ENCODE assay signal across 22 cellular contexts in genomic region chr12:68825569-68826217, GRCh38. TPM values are rescaled to one million over a fixed set of nuclear protein-coding genes. Genes with fewer than 3 reads are reported as not detected.
DNase-seq lines count a peak whose midpoint lies in the region; ATAC-seq lines count a peak whose summit lies in the region.
"Had no signal": no experiment of that assay in that cellular context is flagged by ENCODE, and none has a peak within 500 bp of the region (broad histone marks: within the 10 kb centered on the region; RNA-seq: fewer than 3 reads in every experiment).

No MANE protein-coding gene starts in this region.

- H3K27me3 ChIP-seq in trophoblast cell (ENCODE audit: insufficient read depth, low read length), result no peaks in the 10 kb centered on the region
- H3K27me3 ChIP-seq: foreskin keratinocyte had no signal

- no peak overlapping the region for H3K18ac ChIP-seq in trophoblast cell (ENCODE audit: low read length)

- H2AFZ ChIP-seq in trophoblast cell (ENCODE audit: insufficient read depth, low read length, poor library complexity), result no peak overlapping the region
- H2AFZ ChIP-seq: parathyroid adenoma had no signal

- no peak for DNase-seq in activated T-cell treated with anti-CD3 and anti-CD28 coated beads, Interleukin-2, amount 50 U/mL, for 4 hours
- no peak for DNase-seq in activated T-cell treated with anti-CD3 and anti-CD28 coated beads for 4 hours
- peak; percentile 60 for DNase-seq in ELR (ENCODE audit: low read depth)
- no peak for DNase-seq in activated naive CD8-positive, alpha-beta T cell treated with anti-CD3 and anti-CD28 coated beads for 36 hours
- peak; percentile 82 to 91 for DNase-seq in trophoblast cell
- no peak for DNase-seq in iPS-NIHi11 (ENCODE audit: low spot score)
- DNase-seq in DMS79 treated with DMSO at 0.1 percent for 48 hours (lab: John Stamatoyannopoulos, UW), result no peak
- no peak for DNase-seq in stimulated activated CD4-positive, alpha-beta T cell treated with anti-CD3 and anti-CD28 coated beads, Interleukin-15, amount 100 ng/mL, for 24 hours
- DNase-seq: amniotic stem cell, DMS53, erythroblast, foreskin keratinocyte, HCEC 1CT, hippocampal formation, kidney, mammary epithelial cell, NCI-H748 treated with DMSO at 0.1 percent for 48 hours, Right ventricle myocardium superior had no signal

- no peak overlapping the region for H3K4me2 ChIP-seq in trophoblast cell (ENCODE audit: low read length)
- H3K4me2 ChIP-seq: KMS-11 had no signal

- H2AK5ac ChIP-seq in trophoblast cell (ENCODE audit: low read length), result no peak overlapping the region

- no peak overlapping the region for H3K27ac ChIP-seq in trophoblast cell (ENCODE audit: low read depth, low read length)
- H3K27ac ChIP-seq: foreskin keratinocyte, KMS-11, parathyroid adenoma had no signal

- H4K8ac ChIP-seq in trophoblast cell (ENCODE audit: low read depth, low read length), result no peak overlapping the region

- no peak overlapping the region for H3K4ac ChIP-seq in trophoblast cell (ENCODE audit: low read depth, low read length)

- H3K79me1 ChIP-seq in trophoblast cell (ENCODE audit: low read length), result no peaks in the 10 kb centered on the region

- H3K9ac ChIP-seq in trophoblast cell (ENCODE audit: low read length), result no peak overlapping the region
- H3K9ac ChIP-seq: KMS-11, parathyroid adenoma had no signal

- H3K36me3 ChIP-seq in trophoblast cell (ENCODE audit: control insufficient read depth in 1 of 2, insufficient read depth in 2 of 2, low read length in 2 of 2), result peaks cover 38 to 43% of the 10 kb centered on the region in 2 experiments

- H3K4me3 Mint-ChIP-seq in activated T-cell treated with anti-CD3 and anti-CD28 coated beads, Interleukin-2, amount 50 U/mL, for 4 hours, result peak overlapping the region; percentile 19
- no peak overlapping the region for H3K4me3 Mint-ChIP-seq in activated naive CD8-positive, alpha-beta T cell treated with anti-CD3 and anti-CD28 coated beads for 36 hours
- H3K4me3 Mint-ChIP-seq: activated T-helper 1 cell treated with anti-CD3 and anti-CD28 coated beads, Interleukin-12 subunit alpha, Interleukin-12 subunit beta, Interleukin-2, Interleukin-4 antibody, amounts not matched to agents 30 ng/mL and 10 ng/mL and 1 ng/mL, durations not matched to agents 14 hours and 24 hours and 36 hours had no signal

- no peaks in the 10 kb centered on the region for H3K9me3 ChIP-seq in trophoblast cell (ENCODE audit: insufficient read depth, low read depth, low read length)

- peaks cover 40% of the 10 kb centered on the region for H3K36me3 Mint-ChIP-seq in activated T-cell treated with anti-CD3 and anti-CD28 coated beads, Interleukin-2, amount 50 U/mL, for 4 hours (ENCODE audit: insufficient read depth)
- H3K36me3 Mint-ChIP-seq in activated naive CD8-positive, alpha-beta T cell treated with anti-CD3 and anti-CD28 coated beads for 36 hours, result peaks cover 34% of the 10 kb centered on the region

- no peak overlapping the region for H4K12ac ChIP-seq in trophoblast cell (ENCODE audit: low read depth, low read length)

- H4K91ac ChIP-seq in trophoblast cell (ENCODE audit: low read depth, low read length), result no peak overlapping the region

- ATAC-seq in activated T-cell treated with anti-CD3 and anti-CD28 coated beads, Interleukin-2, amount 50 U/mL, for 4 hours, result no peak
- ATAC-seq: foreskin keratinocyte, sciatic nerve had no signal

- no peak overlapping the region for H3K4me3 ChIP-seq in trophoblast cell (ENCODE audit: low read depth, low read length)

- no CpG with 5 or more reads among the region's 11 CpGs for WGBS in trophoblast cell (ENCODE audit: extremely low coverage, insufficient coverage, insufficient read length)

- no peaks in the 10 kb centered on the region for H3K9me3 Mint-ChIP-seq in activated T-cell treated with anti-CD3 and anti-CD28 coated beads, Interleukin-2, amount 50 U/mL, for 4 hours
- H3K9me3 Mint-ChIP-seq in activated naive CD8-positive, alpha-beta T cell treated with anti-CD3 and anti-CD28 coated beads for 36 hours, result no peaks in the 10 kb centered on the region
- H3K9me3 Mint-ChIP-seq: activated T-helper 1 cell treated with anti-CD3 and anti-CD28 coated beads, Interleukin-12 subunit alpha, Interleukin-12 subunit beta, Interleukin-2, Interleukin-4 antibody, amounts not matched to agents 30 ng/mL and 10 ng/mL and 1 ng/mL, durations not matched to agents 14 hours and 24 hours and 36 hours had no signal

- no peak overlapping the region for H2BK120ac ChIP-seq in trophoblast cell (ENCODE audit: insufficient read depth, low read length, poor library complexity)

- no peak overlapping the region for H3K23ac ChIP-seq in trophoblast cell (ENCODE audit: low read length)

- no peak overlapping the region for H2BK5ac ChIP-seq in trophoblast cell (ENCODE audit: low read depth, low read length, poor library complexity)

- H3K27ac Mint-ChIP-seq in activated naive CD8-positive, alpha-beta T cell treated with anti-CD3 and anti-CD28 coated beads for 36 hours, result peak overlapping the region; percentile 47
- H3K27ac Mint-ChIP-seq: activated T-helper 1 cell treated with anti-CD3 and anti-CD28 coated beads, Interleukin-12 subunit alpha, Interleukin-12 subunit beta, Interleukin-2, Interleukin-4 antibody, amounts not matched to agents 30 ng/mL and 10 ng/mL and 1 ng/mL, durations not matched to agents 14 hours and 24 hours and 36 hours had no signal

- H2BK12ac ChIP-seq in trophoblast cell (ENCODE audit: low read length), result no peak overlapping the region

- H3K79me2 ChIP-seq in trophoblast cell (ENCODE audit: control insufficient read depth, insufficient read depth, low read length, poor library complexity), result no peaks in the 10 kb centered on the region
- H3K79me2 ChIP-seq: parathyroid adenoma had no signal

- no peaks in the 10 kb centered on the region for H3K27me3 Mint-ChIP-seq in activated T-cell treated with anti-CD3 and anti-CD28 coated beads, Interleukin-2, amount 50 U/mL, for 4 hours (ENCODE audit: low read depth)
- no peaks in the 10 kb centered on the region for H3K27me3 Mint-ChIP-seq in activated naive CD8-positive, alpha-beta T cell treated with anti-CD3 and anti-CD28 coated beads for 36 hours

- H3K4me1 ChIP-seq in trophoblast cell (ENCODE audit: control insufficient read depth in 1 of 2, insufficient read depth in 2 of 2, low read length in 2 of 2), result no peaks in the 10 kb centered on the region

- no peak overlapping the region for H3K14ac ChIP-seq in trophoblast cell (ENCODE audit: low read length)

- peaks cover 39% of the 10 kb centered on the region for H3K4me1 Mint-ChIP-seq in activated T-cell treated with anti-CD3 and anti-CD28 coated beads, Interleukin-2, amount 50 U/mL, for 4 hours (ENCODE audit: low read depth)
- H3K4me1 Mint-ChIP-seq in activated naive CD8-positive, alpha-beta T cell treated with anti-CD3 and anti-CD28 coated beads for 36 hours, result peaks cover 28% of the 10 kb centered on the region

RNA-seq across cellular contexts. Expression of gene MDM2, which starts 17.7 kb away (rescaled TPM):
- 100 to 1,000 TPM; 111 to 129 (median 127) TPM for total RNA-seq in activated T-cell treated with anti-CD3 and anti-CD28 coated beads, Interleukin-2, amount 50 U/mL, for 4 hours
- 100 to 1,000 TPM; 152 to 158 TPM for total RNA-seq in activated naive CD8-positive, alpha-beta T cell treated with anti-CD3 and anti-CD28 coated beads for 36 hours
- polyA plus RNA-seq in trophoblast cell (2013), result 194 and 207 TPM in 2 replicates

Comparison
In these comparisons a context has a peak if more than half of its experiments do, and no peak if none do; other contexts are left out.
1. DNase-seq: peak in ELR (single experiment) and trophoblast cell (2 of 2); none in activated T-cell treated with anti-CD3 and anti-CD28 coated beads, Interleukin-2, amount 50 U/mL, for 4 hours (single experiment), activated T-cell treated with anti-CD3 and anti-CD28 coated beads for 4 hours (single experiment), activated naive CD8-positive, alpha-beta T cell treated with anti-CD3 and anti-CD28 coated beads for 36 hours (single experiment), iPS-NIHi11 (single experiment), DMS79 treated with DMSO at 0.1 percent for 48 hours (single experiment) and stimulated activated CD4-positive, alpha-beta T cell treated with anti-CD3 and anti-CD28 coated beads, Interleukin-15, amount 100 ng/mL, for 24 hours (single experiment).